In genomic region chr20:2873010-2873746, GRCh38 we compare ENCODE assay signal across 8 cellular contexts. TPM values are rescaled to one million over a fixed set of nuclear protein-coding genes. Genes with fewer than 3 reads are reported as not detected.
A peak's percentile ranks its signal among the peaks of the same experiment; 100 is the strongest.
DNase-seq lines count a peak whose midpoint lies in the region; ATAC-seq, FAIRE-seq and TF ChIP-seq lines count a peak whose summit lies in the region.

PTPRA (plus strand) TSS chr20:2873481; CDS start chr20:2964278, 90,797 bp downstream.

- intact Hi-C loops in left colon (cut with DNase I, micrococcal nuclease): no loop called here

- H3K27ac ChIP-seq in cingulate gyrus (ENCODE audit: low read depth, low read length): peak within 1 kb of the TSS; percentile 78

- FAIRE-seq in GM19239 (lab: Jason Lieb, UNC): peak; percentile 91

- DNase-seq in BE2C (peak; percentile 88), GM19239 (ENCODE audit: insufficient read length, low spot score) (peak; percentile 88), NCI-H524 (lab: John Stamatoyannopoulos, UW) (peak; percentile 88 to 94), left colon (peak; percentile 92 to 94)
- DNase-seq in activated CD4-positive, alpha-beta T cell treated with anti-CD3 and anti-CD28 coated beads for 48 hours: peak; percentile 94
- peak; percentile 82 to 85 for DNase-seq in stimulated activated CD4-positive, alpha-beta T cell treated with anti-CD3 and anti-CD28 coated beads, Interleukin-1b, Interleukin-23, amount 100 ng/mL, for 4 hours (ENCODE audit: low read depth in 2 of 2)

- H3K9me3 ChIP-seq in BE2C: no peaks in the 10 kb centered on the region

- H3K36me3 ChIP-seq in BE2C: no peaks in the 10 kb centered on the region

- no peaks in the 10 kb centered on the region for H3K4me1 ChIP-seq in BE2C

- TF ChIP-seq CTCF in BE2C (IDR thresholded peaks at IDR 0.05; ENCODE audit: low read depth, low read length): no peak

- H3K4me3 ChIP-seq in BE2C (ENCODE audit: low read depth, low read length): peak within 1 kb of the TSS; percentile 81

- ATAC-seq in HG03457 (IDR thresholded peaks at IDR 0.05; ENCODE audit: unreplicated experiment) (peak; percentile 70), left colon (peak; percentile 95)

- H3K27me3 ChIP-seq in BE2C: no peaks in the 10 kb centered on the region

RNA-seq across cellular contexts. Expression of gene PTPRA, which starts in this region (rescaled TPM):
- 38.8 TPM for polyA plus RNA-seq in BE2C (2012; ENCODE audit: insufficient read depth, insufficient read length, low read depth)
- 10 to 100 TPM; 41.4 to 55.5 TPM for total RNA-seq in left colon

Comparison
In these comparisons a context has a peak if more than half of its experiments do, and no peak if none do; other contexts are left out.
1. Peak in every context shown above with its lines: DNase-seq, ATAC-seq, H3K4me3 ChIP-seq and H3K27ac ChIP-seq.